7 cellular contexts compared by ENCODE assay signal in the genomic region with DNA sequence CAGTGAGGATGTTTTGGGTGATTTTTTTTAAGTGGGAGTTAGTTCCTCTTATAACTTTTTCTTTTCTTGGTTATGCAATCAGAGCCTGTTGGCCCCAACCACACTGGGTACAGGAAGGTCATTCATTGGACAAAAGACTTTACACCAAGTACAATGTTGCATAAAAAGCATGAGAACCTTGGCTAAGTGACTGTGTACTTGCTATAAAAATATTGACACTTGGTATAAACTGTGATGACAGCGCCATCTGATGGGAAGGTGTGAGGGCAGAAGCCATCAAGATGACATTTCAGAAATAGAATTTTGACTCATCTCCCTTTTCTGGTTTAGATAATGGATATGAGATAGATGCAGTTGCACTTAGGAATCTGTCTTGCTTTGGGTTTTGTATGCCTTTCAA.
A peak's percentile ranks its signal among the peaks of the same experiment; 100 is the strongest.
DNase-seq lines count a peak whose midpoint lies in the region; ATAC-seq and TF ChIP-seq lines count a peak whose summit lies in the region.

No MANE protein-coding gene starts in this region.

- ATAC-seq in HG03280 (IDR thresholded peaks at IDR 0.05; ENCODE audit: unreplicated experiment): no peak

- no peaks in the 10 kb centered on the region for H3K36me3 ChIP-seq in WERI-Rb-1
- H3K36me3 ChIP-seq in esophagus muscularis mucosa: no peaks in the 10 kb centered on the region

- H3K27ac ChIP-seq in WERI-Rb-1 (no peak overlapping the region), esophagus muscularis mucosa (replicated peaks in 1 of 4) (peak overlapping the region in 2 of 4 donors; percentile 58 to 66)

- TF ChIP-seq POLR2A in esophagus muscularis mucosa (IDR thresholded peaks at IDR 0.05; ENCODE audit: low read depth): no peak

- peaks cover 12 to 34% (median 31%) of the 10 kb centered on the region in 4 donors for H3K4me1 ChIP-seq in esophagus muscularis mucosa

- no peak for TF ChIP-seq EP300 in esophagus muscularis mucosa (IDR thresholded peaks at IDR 0.05)

- no peak overlapping the region for H3K27ac Mint-ChIP-seq in neural crest cell (ENCODE audit: unreplicated experiment)

- intact Hi-C loops in esophagus muscularis mucosa (cut with DNase I): no loop called here

- no peak overlapping the region for H3K4me3 Mint-ChIP-seq in neural crest cell

- no peaks in the 10 kb centered on the region for H3K27me3 Mint-ChIP-seq in neural crest cell (ENCODE audit: low read depth)

- no peaks in the 10 kb centered on the region for H3K9me3 Mint-ChIP-seq in neural crest cell

- peak; percentile 65 for TF ChIP-seq CTCF in GM10248 (IDR thresholded peaks at IDR 0.05; ENCODE audit: control extremely low read depth, extremely low read depth, low read depth, missing control alignments)
- TF ChIP-seq CTCF in WERI-Rb-1 (IDR thresholded peaks at IDR 0.05; ENCODE audit: low read depth, low read length): peak; percentile 51
- TF ChIP-seq CTCF in esophagus muscularis mucosa (IDR thresholded peaks at IDR 0.05): peak; percentile 31 to 47 (median 36)
- peak; percentile 67 for TF ChIP-seq CTCF in neural crest cell (conservative IDR thresholded peaks at IDR 0.05)

- no peak overlapping the region for H3K4me3 ChIP-seq in WERI-Rb-1 (ENCODE audit: low read depth, low read length)
- no peak overlapping the region for H3K4me3 ChIP-seq in esophagus muscularis mucosa

- H3K36me3 Mint-ChIP-seq in neural crest cell (ENCODE audit: low read depth): peaks cover 6% of the 10 kb centered on the region

- no peaks in the 10 kb centered on the region for H3K4me1 Mint-ChIP-seq in neural crest cell

- H3K9me3 ChIP-seq in WERI-Rb-1 (ENCODE audit: severe bottlenecking): no peaks in the 10 kb centered on the region
- no peaks in the 10 kb centered on the region for H3K9me3 ChIP-seq in esophagus muscularis mucosa

- WGBS in esophagus muscularis mucosa: 30% methylated on average over 1 of the region's 1 CpG

- no peaks in the 10 kb centered on the region for H3K27me3 ChIP-seq in WERI-Rb-1 (ENCODE audit: insufficient read depth, low read depth, severe bottlenecking)
- no peaks in the 10 kb centered on the region for H3K27me3 ChIP-seq in esophagus muscularis mucosa

- peak; percentile 59 for DNase-seq in GM10248 (ENCODE audit: extremely low spot score)
- peak; percentile 55 for DNase-seq in HCEC 1CT
- DNase-seq in NCI-H1694 (lab: John Stamatoyannopoulos, UW): peak; percentile 66
- DNase-seq in WERI-Rb-1: peak; percentile 53
- no peak for DNase-seq in esophagus muscularis mucosa (ENCODE audit: extremely low spot score)
- no peak for DNase-seq in neural crest cell (ENCODE audit: low read depth, low spot score)

- POLR2A ChIA-PET in GM10248 (lab: Yijun Ruan, JAX): no interaction called here

- CTCF ChIA-PET in GM10248 (lab: Yijun Ruan, JAX): interaction anchor here (1.2 to 2.6 kb wide), 2 partner anchors 8 to 167 kb away, joined by 3 to 18 read pairs; no protein-coding TSS in a partner anchor

Comparison
In these comparisons a context has a peak if more than half of its experiments do, and no peak if none do; other contexts are left out.
1. DNase-seq: peak in GM10248 (single experiment), HCEC 1CT (single experiment), NCI-H1694 (single experiment) and WERI-Rb-1 (single experiment); none in esophagus muscularis mucosa (single experiment) and neural crest cell (single experiment).
2. Peak in every context shown above with its lines, with median percentiles within 50 percentile points of each other: CTCF ChIP-seq.